Comparison of ENCODE assay signal across 22 cellular contexts in genomic region chr1:93495911-93496310, GRCh38.
"Had no signal": no experiment of that assay in that cellular context is flagged by ENCODE, and none has a peak within 500 bp of the region (broad histone marks: within the 10 kb centered on the region; RNA-seq: fewer than 3 reads in every experiment).

No MANE protein-coding gene starts in this region.

- H3K4me3 ChIP-seq: coronary artery, dorsolateral prefrontal cortex, esophagus muscularis mucosa, gastrocnemius medialis, heart right ventricle, left lung, lower lobe of right lung, mucosa of descending colon had no signal

- H3K36me3 ChIP-seq: esophagus muscularis mucosa, gastrocnemius medialis, left lung, lower lobe of right lung had no signal

- FAIRE-seq: endothelial cell of umbilical vein, islet of Langerhans, keratinocyte had no signal

- ATAC-seq: gastrocnemius medialis, heart right ventricle, left cardiac atrium, left lung, left ventricle myocardium superior, lower lobe of right lung, mucosa of descending colon had no signal

- H3K4me1 ChIP-seq: esophagus muscularis mucosa, gastrocnemius medialis, left lung, lower lobe of right lung had no signal

- H3K27ac ChIP-seq: coronary artery, dorsolateral prefrontal cortex, esophagus muscularis mucosa, gastrocnemius medialis, heart right ventricle, left lung, lower lobe of right lung had no signal

- H3K27me3 ChIP-seq: esophagus muscularis mucosa, gastrocnemius medialis, heart right ventricle, left lung had no signal

- DNase-seq: dermis blood vessel endothelial cell; dorsolateral prefrontal cortex; effector CD4-positive, alpha-beta T cell; effector memory CD4-positive, alpha-beta T cell; foreskin fibroblast; foreskin melanocyte; gastrocnemius medialis; glutamatergic neuron; head of caudate nucleus; heart right ventricle; hippocampal formation; left cardiac atrium; left lung; left ventricle myocardium superior; lower lobe of right lung; mesenchymal stem cell; mucosa of descending colon had no signal

- H3K9me3 ChIP-seq: esophagus muscularis mucosa, gastrocnemius medialis, left lung, lower lobe of right lung, mucosa of descending colon had no signal
